14 cellular contexts compared by ENCODE assay signal in genomic region chr2:7111626-7112025, GRCh38.
DNase-seq lines count a peak whose midpoint lies in the region; ATAC-seq, FAIRE-seq and TF ChIP-seq lines count a peak whose summit lies in the region.
"Had no signal": no experiment of that assay in that cellular context is flagged by ENCODE, and none has a peak within 500 bp of the region (broad histone marks: within the 10 kb centered on the region; RNA-seq: fewer than 3 reads in every experiment).

No MANE protein-coding gene starts in this region.

- H3K27ac ChIP-seq in OCI-LY3 (ENCODE audit: low read length): no peak overlapping the region
- H3K27ac ChIP-seq: SJCRH30, skin epidermis had no signal

- no peak for TF ChIP-seq POLR2A in H54 (IDR thresholded peaks at IDR 0.05; ENCODE audit: low read depth, low read length)

- H3K27me3 ChIP-seq in GM06990 (replicated peaks; ENCODE audit: control insufficient read depth, insufficient read depth, low read length): no peaks in the 10 kb centered on the region
- H3K27me3 ChIP-seq in OCI-LY3 (ENCODE audit: low read depth, low read length): peaks cover 8% of the 10 kb centered on the region

- H3K4me2 ChIP-seq in OCI-LY3 (ENCODE audit: low read length): no peak overlapping the region

- DNase-seq in ACHN (peak; percentile 15), GM06990 (ENCODE audit: extremely low read depth, insufficient read length) (no peak), epithelial cell of proximal tubule (ENCODE audit: low read depth) (no peak), H54 (ENCODE audit: insufficient read length, low spot score) (no peak), GM13977 (ENCODE audit: low spot score) (no peak), omental fat pad (ENCODE audit: low spot score) (no peak)
- DNase-seq: activated CD4-positive, alpha-beta memory T cell treated with anti-CD3 and anti-CD28 coated beads for 36 hours; activated naive CD8-positive, alpha-beta T cell treated with anti-CD3 and anti-CD28 coated beads, Interleukin-2, amount 10 ng/mL, durations not matched to agents 7 days and 5 days; DND-41; HFFc6; SJCRH30 had no signal

- no peak overlapping the region for H3K9ac ChIP-seq in OCI-LY3 (ENCODE audit: low read length)

- TF ChIP-seq CTCF in GM06990 (IDR thresholded peaks at IDR 0.05; ENCODE audit: insufficient read depth, low read length, poor library complexity, severe bottlenecking): peak; percentile 37
- peak; percentile 33 for TF ChIP-seq CTCF in OCI-LY3 (IDR thresholded peaks at IDR 0.05; ENCODE audit: low read depth, low read length)
- TF ChIP-seq CTCF in epithelial cell of proximal tubule (conservative IDR thresholded peaks at IDR 0.05; ENCODE audit: low read depth, low read length): peak; percentile 58
- no peak for TF ChIP-seq CTCF in GM13977 (IDR thresholded peaks at IDR 0.05; ENCODE audit: extremely low read depth, insufficient read depth, missing control alignments)
- TF ChIP-seq CTCF in omental fat pad (IDR thresholded peaks at IDR 0.05): no peak

- H3K36me3 ChIP-seq in GM06990 (ENCODE audit: control insufficient read depth, insufficient read depth, low read length): no peaks in the 10 kb centered on the region
- H3K36me3 ChIP-seq in OCI-LY3 (replicated peaks; ENCODE audit: low read depth, low read length): no peaks in the 10 kb centered on the region
- H3K36me3 ChIP-seq: SJCRH30 had no signal

- FAIRE-seq in H54 (lab: Jason Lieb, UNC): no peak

- peaks cover 60% of the 10 kb centered on the region for H3K4me1 ChIP-seq in OCI-LY3 (ENCODE audit: low read length)
- H3K4me1 ChIP-seq: SJCRH30 had no signal

- ATAC-seq in HG03342 (IDR thresholded peaks at IDR 0.05; ENCODE audit: unreplicated experiment) (no peak), omental fat pad (ENCODE audit: low FRiP score) (no peak)

- H4K20me1 ChIP-seq in OCI-LY3 (ENCODE audit: insufficient read depth, low read length): no peaks in the 10 kb centered on the region

- H3K79me2 ChIP-seq in OCI-LY3 (ENCODE audit: low read length): no peaks in the 10 kb centered on the region

- no peak overlapping the region for H2AFZ ChIP-seq in OCI-LY3 (ENCODE audit: low read depth, low read length)

- H3K4me3 ChIP-seq in GM06990 (replicated peaks; ENCODE audit: low read depth, low read length) (no peak overlapping the region), OCI-LY3 (ENCODE audit: low read length) (no peak overlapping the region), epithelial cell of proximal tubule (ENCODE audit: low read depth, low read length) (no peak overlapping the region)
- H3K4me3 ChIP-seq: SJCRH30, skin epidermis had no signal

- H3K9me3 ChIP-seq in OCI-LY3 (ENCODE audit: insufficient read depth, low read length): no peaks in the 10 kb centered on the region
- H3K9me3 ChIP-seq: SJCRH30 had no signal

- in situ Hi-C loops in ACHN (cut with HindIII; ENCODE audit: low pct_ligation_motif_present, low pct_unique_long_range_greater_than_20kb, low sequenced_read_pairs): no loop called here
- in situ Hi-C loops in GM13977 (cut with MboI; ENCODE audit: low pct_unique_long_range_greater_than_20kb, low sequenced_read_pairs, unreplicated experiment): no loop called here

Comparison
In these comparisons a context has a peak if more than half of its experiments do, and no peak if none do; other contexts are left out.
1. CTCF ChIP-seq: peak in GM06990 (single experiment), OCI-LY3 (single experiment) and epithelial cell of proximal tubule (single experiment); none in GM13977 (single experiment) and omental fat pad (0 of 3).